11 cellular contexts compared by ENCODE assay signal in the genomic region with DNA sequence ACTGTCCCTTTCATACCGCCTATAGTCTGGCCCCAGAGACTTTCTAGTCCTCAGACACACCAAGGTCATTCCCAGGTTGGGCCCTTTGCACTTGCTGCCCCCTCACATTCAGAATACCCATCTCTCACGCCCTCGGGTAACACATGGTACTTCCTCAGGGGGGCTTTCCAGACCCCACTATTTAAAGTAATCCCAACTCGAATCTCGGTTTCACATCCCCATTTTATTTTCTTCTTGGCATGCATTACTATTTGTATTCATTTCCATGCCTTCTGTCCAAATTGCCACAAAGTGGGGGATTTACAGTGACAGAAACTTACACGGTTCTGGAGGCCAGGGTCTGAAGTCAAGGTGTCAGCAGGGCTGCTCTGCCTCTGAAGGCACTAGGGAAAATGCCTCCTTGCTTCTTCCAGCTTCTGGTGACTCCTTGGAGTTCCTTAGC. TPM values are rescaled to one million over a fixed set of nuclear protein-coding genes. Genes with fewer than 3 reads are reported as not detected.
DNase-seq lines count a peak whose midpoint lies in the region; ATAC-seq and TF ChIP-seq lines count a peak whose summit lies in the region.
"Had no signal": no experiment of that assay in that cellular context is flagged by ENCODE, and none has a peak within 500 bp of the region (broad histone marks: within the 10 kb centered on the region; RNA-seq: fewer than 3 reads in every experiment).

No MANE protein-coding gene starts in this region.

- intact Hi-C loops in head of caudate nucleus (cut with DNase I), result no loop called here

- no peak overlapping the region for H3K4me2 ChIP-seq in neuronal stem cell (ENCODE audit: insufficient read depth, low read length, poor library complexity, severe bottlenecking)

- peak; percentile 73 for ATAC-seq in GM18517 (IDR thresholded peaks at IDR 0.05; ENCODE audit: unreplicated experiment)
- ATAC-seq in HG02970 (IDR thresholded peaks at IDR 0.05; ENCODE audit: low FRiP score, unreplicated experiment), result peak; percentile 60

- no peak overlapping the region for H2BK12ac ChIP-seq in neuronal stem cell (ENCODE audit: low read length)

- no peak overlapping the region for H2AK5ac ChIP-seq in neuronal stem cell (ENCODE audit: low read depth, low read length)

- no peak overlapping the region for H3K4me3 ChIP-seq in neuronal stem cell (ENCODE audit: low read length in 2 of 2)
- H3K4me3 ChIP-seq: lung had no signal

- H2AFZ ChIP-seq in neuronal stem cell (ENCODE audit: low read length), result no peak overlapping the region

- no peak overlapping the region for H3K23ac ChIP-seq in neuronal stem cell (ENCODE audit: low read depth, low read length, poor library complexity)

- H3K18ac ChIP-seq in neuronal stem cell (ENCODE audit: low read length), result no peak overlapping the region

- no CpG with 5 or more reads among the region's 6 CpGs for WGBS in neuronal stem cell (ENCODE audit: extremely low coverage in 2 of 2, insufficient read length in 2 of 2, insufficient replicate concordance in 1 of 2), 2 donors

- no peak overlapping the region for H3K9ac ChIP-seq in neuronal stem cell (ENCODE audit: low read depth, low read length, poor library complexity)

- no peaks in the 10 kb centered on the region for H3K9me3 ChIP-seq in neuronal stem cell (replicated peaks in 1 of 2; ENCODE audit: control insufficient read depth in 2 of 2, insufficient read depth in 1 of 2, low read depth in 1 of 2, low read length in 2 of 2)

- H4K8ac ChIP-seq in neuronal stem cell (ENCODE audit: low read depth, low read length), result no peak overlapping the region

- H2BK15ac ChIP-seq in neuronal stem cell (ENCODE audit: low read length), result no peak overlapping the region

- no peak overlapping the region for H3K14ac ChIP-seq in neuronal stem cell (ENCODE audit: low read length)

- H3K27me3 ChIP-seq in neuronal stem cell (ENCODE audit: control insufficient read depth in 3 of 3, insufficient read depth in 3 of 3, low read depth in 1 of 3, low read length in 3 of 3), result no peaks in the 10 kb centered on the region

- no peak overlapping the region for H2BK120ac ChIP-seq in neuronal stem cell (ENCODE audit: low read depth, low read length)

- no peak overlapping the region for H2BK5ac ChIP-seq in neuronal stem cell (ENCODE audit: low read length)

- peaks cover 0 to 4% of the 10 kb centered on the region in 2 donors for H3K4me1 ChIP-seq in neuronal stem cell (ENCODE audit: control insufficient read depth in 2 of 2, insufficient read depth in 1 of 2, low read depth in 1 of 2, low read length in 2 of 2)

- H4K91ac ChIP-seq in neuronal stem cell (ENCODE audit: low read depth, low read length, poor library complexity), result no peak overlapping the region

- peak; percentile 36 for DNase-seq in GM20000 (ENCODE audit: low spot score)
- DNase-seq in NAMALWA (ENCODE audit: low spot score), result peak; percentile 4
- DNase-seq in neuronal stem cell (ENCODE audit: low spot score), result no peak
- DNase-seq in cerebellar cortex (ENCODE audit: low spot score), result no peak
- DNase-seq in activated CD4-positive, alpha-beta T cell treated with anti-CD3 and anti-CD28 coated beads, Interleukin-2, amount 50 U/mL, for 1 hour, result no peak
- no peak for DNase-seq in head of caudate nucleus
- DNase-seq: CD8-positive, alpha-beta memory T cell; glutamatergic neuron had no signal

- no peak overlapping the region for H3K4ac ChIP-seq in neuronal stem cell (ENCODE audit: low read length)

- H3K27ac ChIP-seq in neuronal stem cell (replicated peaks; ENCODE audit: low read length), result no peak overlapping the region

- peaks cover 22 to 56% of the 10 kb centered on the region in 2 donors for H3K36me3 ChIP-seq in neuronal stem cell (replicated peaks in 1 of 2; ENCODE audit: control insufficient read depth in 2 of 2, insufficient read depth in 2 of 2, low read length in 2 of 2)

- peaks cover 5% of the 10 kb centered on the region for H3K79me1 ChIP-seq in neuronal stem cell (ENCODE audit: low read depth, low read length)

- no peak for TF ChIP-seq CTCF in GM20000 (IDR thresholded peaks at IDR 0.05; ENCODE audit: extremely low read depth, missing control alignments)

RNA-seq across cellular contexts. Expression of gene RCN1, which starts 15.0 kb away (rescaled TPM):
- 179 TPM for polyA plus RNA-seq in neuronal stem cell (2013, experiment 1 of 2)
- 180 TPM for polyA plus RNA-seq in neuronal stem cell (2013, experiment 2 of 2)

Comparison
In these comparisons a context has a peak if more than half of its experiments do, and no peak if none do; other contexts are left out.
1. DNase-seq: peak in GM20000 (single experiment) and NAMALWA (single experiment); none in neuronal stem cell (single experiment), cerebellar cortex (single experiment), activated CD4-positive, alpha-beta T cell treated with anti-CD3 and anti-CD28 coated beads, Interleukin-2, amount 50 U/mL, for 1 hour (single experiment) and head of caudate nucleus (0 of 42).